Comparison of ENCODE assay signal across 7 cellular contexts in the genomic region with DNA sequence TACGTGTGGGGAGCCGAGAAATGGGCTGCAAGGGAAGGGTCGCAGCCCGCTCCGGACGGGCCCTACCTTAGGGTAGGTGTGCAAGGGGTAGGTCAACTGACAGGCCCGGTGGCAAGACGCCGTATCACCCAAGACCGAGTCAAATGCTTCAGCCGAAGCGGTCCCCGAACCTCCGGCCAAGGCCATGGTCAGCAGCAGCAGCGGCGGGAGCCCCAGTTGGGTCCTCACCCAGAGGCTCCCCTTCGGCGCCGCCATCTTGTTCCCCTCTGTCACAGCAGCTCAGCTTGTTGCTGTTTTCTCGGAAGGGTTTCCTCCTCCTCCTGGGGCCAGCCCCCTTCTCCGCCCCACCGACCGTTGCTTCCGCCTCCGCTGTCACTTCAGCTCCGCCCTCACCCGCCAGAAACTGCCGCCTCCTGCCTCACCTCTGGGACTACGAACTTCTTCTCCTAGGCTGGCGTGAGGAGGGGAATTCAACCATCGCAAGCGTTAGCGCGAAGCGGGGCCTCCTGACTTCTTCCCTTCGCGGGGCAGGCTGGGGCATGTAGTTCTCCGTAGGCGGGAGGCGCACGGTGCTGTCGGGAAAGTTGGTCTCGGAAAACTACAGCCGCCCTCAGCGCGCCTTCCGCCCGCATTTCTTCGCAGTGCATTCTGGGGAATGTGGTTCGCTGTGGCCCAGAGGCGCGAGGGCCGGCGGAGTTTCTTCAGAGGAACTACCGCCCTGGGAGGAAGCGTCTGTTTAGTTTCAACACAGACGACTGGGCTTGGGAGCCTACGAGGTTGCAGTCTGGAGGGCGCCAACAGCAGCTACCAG. TPM values are rescaled to one million over a fixed set of nuclear protein-coding genes. Genes with fewer than 3 reads are reported as not detected.
DNase-seq lines count a peak whose midpoint lies in the region; ATAC-seq and TF ChIP-seq lines count a peak whose summit lies in the region.

A gene (plus strand): TSS at position 675 of the 811 bp plus-strand sequence. CDS start 815 bp downstream, outside the sequence.
A gene with protein sequence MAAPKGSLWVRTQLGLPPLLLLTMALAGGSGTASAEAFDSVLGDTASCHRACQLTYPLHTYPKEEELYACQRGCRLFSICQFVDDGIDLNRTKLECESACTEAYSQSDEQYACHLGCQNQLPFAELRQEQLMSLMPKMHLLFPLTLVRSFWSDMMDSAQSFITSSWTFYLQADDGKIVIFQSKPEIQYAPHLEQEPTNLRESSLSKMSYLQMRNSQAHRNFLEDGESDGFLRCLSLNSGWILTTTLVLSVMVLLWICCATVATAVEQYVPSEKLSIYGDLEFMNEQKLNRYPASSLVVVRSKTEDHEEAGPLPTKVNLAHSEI (minus strand): TSS at position 271 of the 811 bp plus-strand sequence. CDS start 16 bp downstream, at position 255.

- peak within 1 kb of the TSS; percentile 46 for H2AFZ ChIP-seq in hepatocyte

- no peaks in the 10 kb centered on the region for H3K9me2 ChIP-seq in hepatocyte (replicated peaks; ENCODE audit: insufficient read depth)

- peaks cover 48% of the 10 kb centered on the region for H3K79me2 ChIP-seq in hepatocyte

- WGBS in hepatocyte (ENCODE audit: low lambda C conversion rate, missing lambda C conversion rate), result 1% methylated on average over 59 of the region's 59 CpGs

- peaks cover 29% of the 10 kb centered on the region for H4K20me1 ChIP-seq in hepatocyte (ENCODE audit: insufficient read depth, poor library complexity, severe bottlenecking)

- no peaks in the 10 kb centered on the region for H3K9me3 ChIP-seq in hepatocyte (ENCODE audit: low read depth)

- ATAC-seq in GM18508 (IDR thresholded peaks at IDR 0.05; ENCODE audit: insufficient read depth, unreplicated experiment) (peak; percentile 79), HG02981 (IDR thresholded peaks at IDR 0.05; ENCODE audit: unreplicated experiment) (peak; percentile 93)

- peak within 1 kb of the TSS; percentile 91 for H3K4me2 ChIP-seq in hepatocyte

- in situ Hi-C loops in astrocyte of the cerebellum (cut with HindIII; ENCODE audit: low sequenced_read_pairs), result no loop called here

- no peaks in the 10 kb centered on the region for H3K36me3 ChIP-seq in hepatocyte (replicated peaks; ENCODE audit: insufficient read depth, low read depth)

- DNase-seq in NCI-H2029 treated with DMSO at 0.1 percent for 48 hours (lab: John Stamatoyannopoulos, UW) (peak; percentile 99), T-helper 9 cell (peak; percentile 93), astrocyte of the cerebellum (ENCODE audit: low read depth) (peak; percentile 98), hepatocyte (ENCODE audit: low spot score) (peak; percentile 98), retina (peak; percentile 98)

- peak within 1 kb of the TSS; percentile 67 for H3K4me3 ChIP-seq in astrocyte of the cerebellum (ENCODE audit: low read depth, low read length)
- peak within 1 kb of the TSS; percentile 81 for H3K4me3 ChIP-seq in hepatocyte

- no peaks in the 10 kb centered on the region for H3K27me3 ChIP-seq in hepatocyte

- peaks cover 21% of the 10 kb centered on the region for H3K4me1 ChIP-seq in hepatocyte (ENCODE audit: insufficient read depth)

- TF ChIP-seq CTCF in astrocyte of the cerebellum (IDR thresholded peaks at IDR 0.05; ENCODE audit: low read depth, low read length, missing control alignments) (no peak), hepatocyte (IDR thresholded peaks at IDR 0.05; ENCODE audit: poor library complexity) (no peak)

- peak within 1 kb of the TSS; percentile 94 for H3K27ac ChIP-seq in hepatocyte

RNA-seq across cellular contexts. Expression of the first gene that starts in this region (rescaled TPM):
- 2.5 and 3.0 TPM in 2 replicates for total RNA-seq in hepatocyte
- polyA plus RNA-seq in hepatocyte, result 3.2 and 3.4 TPM in 2 replicates

RNA-seq across cellular contexts. Expression of the second gene that starts in this region (rescaled TPM):
- 708 and 714 TPM in 2 replicates for total RNA-seq in hepatocyte
- 1,181 and 1,185 TPM in 2 replicates for polyA plus RNA-seq in hepatocyte

Comparison
In these comparisons a context has a peak if more than half of its experiments do, and no peak if none do; other contexts are left out.
1. Peak in every context shown above with its lines: DNase-seq, ATAC-seq, H3K4me3 ChIP-seq and H3K27ac ChIP-seq.